8 cellular contexts compared by ENCODE assay signal in genomic region chr3:97719156-97719821, GRCh38. TPM values are rescaled to one million over a fixed set of nuclear protein-coding genes. Genes with fewer than 3 reads are reported as not detected.
A peak's percentile ranks its signal among the peaks of the same experiment; 100 is the strongest.
DNase-seq lines count a peak whose midpoint lies in the region; ATAC-seq and TF ChIP-seq lines count a peak whose summit lies in the region.

No MANE protein-coding gene starts in this region.

- H2AK5ac ChIP-seq in neuronal stem cell (ENCODE audit: low read depth, low read length), result no peak overlapping the region

- H3K14ac ChIP-seq in neuronal stem cell (ENCODE audit: low read length), result no peak overlapping the region

- H3K4me1 ChIP-seq in DOHH2 (ENCODE audit: control insufficient read depth, low read length), result peaks cover 5% of the 10 kb centered on the region
- no peaks in the 10 kb centered on the region for H3K4me1 ChIP-seq in PC-3 (ENCODE audit: insufficient read depth, low read length)
- no peaks in the 10 kb centered on the region for H3K4me1 ChIP-seq in neuronal stem cell (ENCODE audit: control insufficient read depth in 2 of 2, insufficient read depth in 1 of 2, low read depth in 1 of 2, low read length in 2 of 2)

- no peaks in the 10 kb centered on the region for H3K36me3 ChIP-seq in DOHH2 (ENCODE audit: control insufficient read depth, low read length)
- H3K36me3 ChIP-seq in PC-3 (ENCODE audit: low read depth, low read length), result no peaks in the 10 kb centered on the region
- no peaks in the 10 kb centered on the region for H3K36me3 ChIP-seq in neuronal stem cell (replicated peaks in 1 of 2; ENCODE audit: control insufficient read depth in 2 of 2, insufficient read depth in 2 of 2, low read length in 2 of 2)

- H3K9me2 ChIP-seq in DOHH2 (replicated peaks; ENCODE audit: control insufficient read depth, low read length) (no peaks in the 10 kb centered on the region), PC-3 (replicated peaks; ENCODE audit: low read length) (no peaks in the 10 kb centered on the region)

- no peak overlapping the region for H4K8ac ChIP-seq in neuronal stem cell (ENCODE audit: low read depth, low read length)

- no TSS peak for BruUV-seq in PC-3 (replicated peaks; lab: Mats Ljungman, UMichigan)

- H2BK12ac ChIP-seq in neuronal stem cell (ENCODE audit: low read length), result no peak overlapping the region

- peak; percentile 45 for DNase-seq in KG1 (lab: John Stamatoyannopoulos, UW)
- DNase-seq in PC-3, result peak; percentile 88
- peak; percentile 54 for DNase-seq in activated T-cell treated with anti-CD3 and anti-CD28 coated beads, Interleukin-2, amount 50 U/mL, for 1 hour
- DNase-seq in fibroblast of gingiva (ENCODE audit: low read depth), result peak; percentile 47
- peak; percentile 57 for DNase-seq in neuronal stem cell (ENCODE audit: low spot score)
- DNase-seq in stromal cell of bone marrow (ENCODE audit: low read depth), result peak; percentile 50

- CTCF ChIA-PET in PC-3 (lab: Charles Lee), result interaction anchor here (0.6 to 1.1 kb wide), 5 partner anchors 20 to 365 kb away, joined by 3 to 4 read pairs (median 3); no protein-coding TSS in a partner anchor

- POLR2A ChIA-PET in PC-3 (lab: Charles Lee; ENCODE audit: unreplicated experiment), result no interaction called here

- TF ChIP-seq CTCF in DOHH2 (IDR thresholded peaks at IDR 0.05; ENCODE audit: low read depth, low read length, poor library complexity, severe bottlenecking) (peak; percentile 86), PC-3 (conservative IDR thresholded peaks at IDR 0.05; ENCODE audit: low read depth, low read length) (peak; percentile 98)

- no peaks in the 10 kb centered on the region for H3K79me2 ChIP-seq in DOHH2 (ENCODE audit: control insufficient read depth, low read length)
- H3K79me2 ChIP-seq in PC-3 (ENCODE audit: low read length), result no peaks in the 10 kb centered on the region

- WGBS in neuronal stem cell (ENCODE audit: extremely low coverage in 2 of 2, insufficient read length in 2 of 2, insufficient replicate concordance in 1 of 2), 2 donors, result no CpG with 5 or more reads among the region's 7 CpGs

- ATAC-seq in GM21723 (IDR thresholded peaks at IDR 0.05; ENCODE audit: unreplicated experiment) (peak; percentile 93), PC-3 (peak; percentile 94)

- H4K20me1 ChIP-seq in DOHH2 (ENCODE audit: control insufficient read depth, insufficient read depth, low read depth, low read length) (no peaks in the 10 kb centered on the region), PC-3 (ENCODE audit: low read length) (no peaks in the 10 kb centered on the region)

- H3K23ac ChIP-seq in neuronal stem cell (ENCODE audit: low read depth, low read length, poor library complexity), result no peak overlapping the region

- H2BK5ac ChIP-seq in neuronal stem cell (ENCODE audit: low read length), result no peak overlapping the region

- intact Hi-C loops in PC-3 (cut with micrococcal nuclease), result loop anchor here (1.0 to 2.0 kb wide), 5 partner anchors 38 to 904 kb away; partner anchors contain the start of gene EPHA6

- H3K9me3 ChIP-seq in DOHH2 (ENCODE audit: control insufficient read depth, insufficient read depth, low read length) (no peaks in the 10 kb centered on the region), PC-3 (ENCODE audit: low read length) (no peaks in the 10 kb centered on the region), neuronal stem cell (replicated peaks in 1 of 2; ENCODE audit: control insufficient read depth in 2 of 2, insufficient read depth in 1 of 2, low read depth in 1 of 2, low read length in 2 of 2) (no peaks in the 10 kb centered on the region)

- H3K4ac ChIP-seq in neuronal stem cell (ENCODE audit: low read length), result no peak overlapping the region

- H3F3A ChIP-seq in DOHH2 (ENCODE audit: control insufficient read depth, insufficient read depth) (no peaks in the 10 kb centered on the region), PC-3 (ENCODE audit: low read length, unreplicated experiment) (no peaks in the 10 kb centered on the region)

- no peaks in the 10 kb centered on the region for H3K27me3 ChIP-seq in DOHH2 (ENCODE audit: control insufficient read depth, low read length)
- no peaks in the 10 kb centered on the region for H3K27me3 ChIP-seq in PC-3 (ENCODE audit: low read length)
- no peaks in the 10 kb centered on the region for H3K27me3 ChIP-seq in neuronal stem cell (ENCODE audit: control insufficient read depth in 3 of 3, insufficient read depth in 3 of 3, low read depth in 1 of 3, low read length in 3 of 3)

- H3K18ac ChIP-seq in neuronal stem cell (ENCODE audit: low read length), result no peak overlapping the region

- H3K9ac ChIP-seq in PC-3 (ENCODE audit: low read length), result no peak overlapping the region
- H3K9ac ChIP-seq in neuronal stem cell (ENCODE audit: low read depth, low read length, poor library complexity), result no peak overlapping the region

- H4K91ac ChIP-seq in neuronal stem cell (ENCODE audit: low read depth, low read length, poor library complexity), result no peak overlapping the region

- H2AFZ ChIP-seq in PC-3 (ENCODE audit: low read length) (no peak overlapping the region), neuronal stem cell (ENCODE audit: low read length) (no peak overlapping the region)

- no peaks in the 10 kb centered on the region for H3K79me1 ChIP-seq in neuronal stem cell (ENCODE audit: low read depth, low read length)

- H2BK120ac ChIP-seq in neuronal stem cell (ENCODE audit: low read depth, low read length), result no peak overlapping the region

- H3K4me2 ChIP-seq in DOHH2 (ENCODE audit: low read length), result peak overlapping the region; percentile 21; the same call in 1 of the 2 replicates
- peak overlapping the region; percentile 69 for H3K4me2 ChIP-seq in PC-3 (ENCODE audit: low read length)
- no peak overlapping the region for H3K4me2 ChIP-seq in neuronal stem cell (ENCODE audit: insufficient read depth, low read length, poor library complexity, severe bottlenecking)

- H2BK15ac ChIP-seq in neuronal stem cell (ENCODE audit: low read length), result no peak overlapping the region

- H3K4me3 ChIP-seq in DOHH2 (ENCODE audit: low read length) (0 out of 2 replicates have a peak overlapping the region, but pooled peaks have one; percentile 21), PC-3 (ENCODE audit: low read length) (peak overlapping the region; percentile 37; the same call in 1 of the 2 replicates), neuronal stem cell (ENCODE audit: low read length in 2 of 2) (no peak overlapping the region)

- H3K27ac ChIP-seq in DOHH2 (ENCODE audit: low read depth, low read length) (no peak overlapping the region), PC-3 (ENCODE audit: low read length) (no peak overlapping the region), neuronal stem cell (replicated peaks; ENCODE audit: low read length) (no peak overlapping the region)

RNA-seq across cellular contexts. Expression of gene ARL6, which starts 45.3 kb away (rescaled TPM):
- 3.2 and 12.1 TPM in 2 replicates for total RNA-seq in PC-3 (2014; rRNA removed)
- polyA plus RNA-seq in neuronal stem cell (2013, experiment 1 of 2), result 5.8 TPM
- polyA plus RNA-seq in neuronal stem cell (2013, experiment 2 of 2), result 7.6 TPM

Comparison
In these comparisons a context has a peak if more than half of its experiments do, and no peak if none do; other contexts are left out.
1. H3K4me3 ChIP-seq: peak in DOHH2 (single experiment) and PC-3 (single experiment); none in neuronal stem cell (0 of 2).
2. Peak in every context shown above with its lines, with median percentiles within 50 percentile points of each other: DNase-seq.